ENCODE assay signal across 14 cellular contexts in genomic region chr19:7953060-7953459, GRCh38. TPM values are rescaled to one million over a fixed set of nuclear protein-coding genes. Genes with fewer than 3 reads are reported as not detected.
DNase-seq lines count a peak whose midpoint lies in the region; ATAC-seq and TF ChIP-seq lines count a peak whose summit lies in the region.
"Had no signal": no experiment of that assay in that cellular context is flagged by ENCODE, and none has a peak within 500 bp of the region (broad histone marks: within the 10 kb centered on the region; RNA-seq: fewer than 3 reads in every experiment).

No MANE protein-coding gene starts in this region.

- peak; percentile 72 for DNase-seq in EH (ENCODE audit: low read depth)
- DNase-seq in Kasumi-1 (lab: John Stamatoyannopoulos, UW), result peak; percentile 15 to 30
- DNase-seq in cardiac fibroblast (ENCODE audit: low read depth in 2 of 2), result peak; percentile 50 to 66
- DNase-seq in left lung, result peak in 1 of 2 donors; percentile 40
- no peak for DNase-seq in KG1 (lab: John Stamatoyannopoulos, UW)
- no peak for DNase-seq in GDM1 (lab: John Stamatoyannopoulos, UW)
- DNase-seq in NCI-H524 treated with DMSO at 0.1 percent for 48 hours (lab: John Stamatoyannopoulos, UW), result no peak
- DNase-seq: CD8-positive, alpha-beta T cell; cortex of kidney; foreskin melanocyte; left cardiac atrium; PC-9 had no signal

- intact Hi-C loops in left lung (cut with DNase I), result no loop called here

- H3K27ac ChIP-seq in left lung, result no peak overlapping the region
- H3K27ac ChIP-seq: PC-9 had no signal

- H3K9me3 ChIP-seq in left lung, result no peaks in the 10 kb centered on the region

- H3K4me3 ChIP-seq in cardiac fibroblast (replicated peaks in 1 of 2; ENCODE audit: low read depth in 2 of 2, low read length in 2 of 2) (no peak overlapping the region), left lung (no peak overlapping the region)
- H3K4me3 ChIP-seq: PC-9 had no signal

- peaks cover 0 to 7% of the 10 kb centered on the region in 2 donors for H3K36me3 ChIP-seq in left lung

- TF ChIP-seq CTCF in cardiac fibroblast (IDR thresholded peaks at IDR 0.05; ENCODE audit: low read depth, low read length) (no peak), left lung (IDR thresholded peaks at IDR 0.05) (no peak)

- H3K4me1 ChIP-seq in left lung, result peaks cover 0 to 11% of the 10 kb centered on the region in 2 donors

- H3K27me3 ChIP-seq in left lung, result no peaks in the 10 kb centered on the region

- peak; percentile 62 for ATAC-seq in left lung
- no peak for ATAC-seq in HG03039 (IDR thresholded peaks at IDR 0.05; ENCODE audit: unreplicated experiment)
- ATAC-seq: CD8-positive, alpha-beta T cell had no signal

RNA-seq across cellular contexts. Expression of gene TIMM44, which starts 9.6 kb away (rescaled TPM):
- 10 to 100 TPM; 42.2 to 52.1 TPM for total RNA-seq in left lung

RNA-seq across cellular contexts. Expression of gene CTXN1, which starts 27.1 kb away (rescaled TPM):
- total RNA-seq in left lung, result 1 to 10 TPM; 6.5 to 8.5 TPM
- total RNA-seq: CD8-positive, alpha-beta T cell had no signal

RNA-seq across cellular contexts. Expression of gene SNAPC2, which starts 32.9 kb away (rescaled TPM):
- 10 to 100 TPM; 15.2 to 20.5 TPM for total RNA-seq in left lung

RNA-seq across cellular contexts. Expression of gene TGFBR3L, which starts 38.4 kb away (rescaled TPM):
- total RNA-seq in left lung, result under 1 TPM; 0.29 to 0.55 TPM
- total RNA-seq: subcutaneous adipose tissue had no signal

RNA-seq across cellular contexts. Expression of gene MAP2K7, which starts 49.4 kb away (rescaled TPM):
- total RNA-seq in left lung, result 10 to 100 TPM; 30.5 to 31.1 TPM

Comparison
In these comparisons a context has a peak if more than half of its experiments do, and no peak if none do; other contexts are left out.
1. DNase-seq: peak in EH (single experiment), Kasumi-1 (2 of 2) and cardiac fibroblast (2 of 2); none in KG1 (single experiment), GDM1 (single experiment) and NCI-H524 treated with DMSO at 0.1 percent for 48 hours (single experiment).